Comparison of ENCODE assay signal across 9 cellular contexts in the genomic region with DNA sequence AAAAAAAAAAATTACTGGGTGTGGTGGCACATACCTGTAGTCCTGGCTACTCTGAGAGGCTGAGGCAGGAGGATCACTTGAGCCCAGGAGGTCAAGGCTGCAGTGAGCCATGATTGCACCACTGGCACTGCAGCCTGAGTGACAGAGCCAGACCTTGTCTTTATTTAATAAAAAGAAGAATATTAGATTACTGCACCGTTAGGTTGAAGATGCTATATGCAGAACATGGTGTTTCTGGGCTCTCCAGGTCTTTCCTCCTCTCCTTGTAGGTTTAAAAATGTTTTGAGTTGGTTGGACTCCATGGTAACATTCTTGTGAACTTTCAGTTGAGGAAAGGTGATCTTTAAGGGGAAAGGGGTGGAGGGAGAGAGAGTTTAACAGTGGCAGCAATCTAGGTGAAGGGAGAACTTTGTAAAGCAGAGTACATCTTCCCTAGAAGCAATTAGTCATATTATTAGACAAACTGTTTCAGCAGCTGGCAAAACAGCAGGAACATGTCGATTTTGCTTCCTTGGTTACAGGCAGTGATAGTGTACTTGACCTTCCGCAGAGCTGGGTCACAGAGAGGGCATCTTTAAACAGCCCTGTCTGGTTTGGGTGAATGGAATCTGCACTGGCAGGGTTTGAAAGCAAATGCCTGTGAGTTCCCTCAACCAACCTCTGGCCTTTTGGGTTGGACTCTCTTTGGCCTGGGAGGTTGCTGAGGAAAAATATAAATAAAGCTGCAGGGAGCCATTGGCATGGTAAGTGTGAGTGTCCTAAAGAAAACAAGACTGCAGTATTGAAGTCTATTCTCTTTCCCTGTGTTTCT. TPM values are rescaled to one million over a fixed set of nuclear protein-coding genes. Genes with fewer than 3 reads are reported as not detected.
DNase-seq lines count a peak whose midpoint lies in the region; ATAC-seq and TF ChIP-seq lines count a peak whose summit lies in the region.
"Had no signal": no experiment of that assay in that cellular context is flagged by ENCODE, and none has a peak within 500 bp of the region (broad histone marks: within the 10 kb centered on the region; RNA-seq: fewer than 3 reads in every experiment).

No MANE protein-coding gene starts in this region.

- H3K4me3 ChIP-seq in SK-N-SH (ENCODE audit: low read depth in 2 of 2, low read length in 1 of 2) (no peak overlapping the region), left ventricle myocardium inferior (peak overlapping the region; percentile 14)

- 37% methylated on average over 3 of the region's 3 CpGs for WGBS in SK-N-SH (ENCODE audit: low lambda C conversion rate)

- no peak overlapping the region for H3K9ac ChIP-seq in SK-N-SH

- peak overlapping the region; percentile 41; the same call in 1 of the 2 replicates for H3K4me2 ChIP-seq in SK-N-SH

- no peak for ATAC-seq in HG03520 (IDR thresholded peaks at IDR 0.05; ENCODE audit: unreplicated experiment)

- H3K9me2 ChIP-seq in SK-N-SH, result no peaks in the 10 kb centered on the region

- peaks cover 11 to 29% of the 10 kb centered on the region in 2 experiments; a peak in 3 of 4 replicates for H3K4me1 ChIP-seq in SK-N-SH (ENCODE audit: control insufficient read depth in 1 of 2, insufficient read depth in 2 of 2, low read depth in 1 of 2, low read length in 1 of 2)
- H3K4me1 ChIP-seq in left ventricle myocardium inferior, result peaks cover 64% of the 10 kb centered on the region

- intact Hi-C loops in left ventricle myocardium inferior (cut with micrococcal nuclease), result no loop called here

- H3K79me2 ChIP-seq in SK-N-SH (ENCODE audit: insufficient read depth), result peaks cover 91% of the 10 kb centered on the region

- H3K27me3 ChIP-seq in SK-N-SH (ENCODE audit: insufficient read depth) (no peaks in the 10 kb centered on the region), left ventricle myocardium inferior (ENCODE audit: low read depth) (no peaks in the 10 kb centered on the region)

- H4K20me1 ChIP-seq in SK-N-SH (ENCODE audit: insufficient read depth), result peaks cover 54% of the 10 kb centered on the region

- no peak overlapping the region for H2AFZ ChIP-seq in SK-N-SH (ENCODE audit: low read depth)

- H3K27ac ChIP-seq in SK-N-SH (ENCODE audit: low read depth in 2 of 2, low read length in 1 of 2) (peak overlapping the region; percentile 31 to 89; a peak in 3 of 4 replicates), left ventricle myocardium inferior (replicated peaks) (peak overlapping the region; percentile 82)

- POLR2A ChIA-PET in SK-N-SH (lab: Yijun Ruan, JAX), result no interaction called here

- TF ChIP-seq CTCF in SK-N-SH (IDR thresholded peaks at IDR 0.05) (no peak), left ventricle myocardium inferior (IDR thresholded peaks at IDR 0.05; ENCODE audit: borderline replicate concordance) (no peak)

- peaks cover 0 to 7% of the 10 kb centered on the region in 2 experiments for H3K36me3 ChIP-seq in SK-N-SH (replicated peaks in 1 of 2; ENCODE audit: control insufficient read depth in 1 of 2, insufficient read depth in 2 of 2, low read length in 1 of 2)
- H3K36me3 ChIP-seq in left ventricle myocardium inferior, result no peaks in the 10 kb centered on the region

- peak; percentile 22 for DNase-seq in HCEC 1CT
- DNase-seq in SK-N-SH, result peak; percentile 36
- peak; percentile 25 for DNase-seq in left ventricle myocardium inferior
- peak; percentile 2 for DNase-seq in pons (ENCODE audit: low spot score)
- no peak for DNase-seq in inferior parietal cortex (ENCODE audit: extremely low spot score)
- DNase-seq in activated naive CD4-positive, alpha-beta T cell treated with anti-CD3 and anti-CD28 coated beads, Interleukin-2, amount 50 U/mL, for 16 hours, result no peak
- DNase-seq in NCI-H524 (lab: John Stamatoyannopoulos, UW), result no peak
- DNase-seq: activated naive CD8-positive, alpha-beta T cell treated with anti-CD3 and anti-CD28 coated beads, Interleukin-2, amount 10 ng/mL, durations not matched to agents 7 days and 5 days had no signal

- CTCF ChIA-PET in SK-N-SH (lab: Yijun Ruan, JAX), result interaction anchor here (1.8 kb wide), 1 partner anchor 33 kb away, joined by 6 read pairs; no protein-coding TSS in a partner anchor

- TF ChIP-seq RAD21 in SK-N-SH (IDR thresholded peaks at IDR 0.05; ENCODE audit: low read length), result no peak

- H3K9me3 ChIP-seq in SK-N-SH (no peaks in the 10 kb centered on the region), left ventricle myocardium inferior (replicated peaks) (no peaks in the 10 kb centered on the region)

- no peak; a peak in 1 of 4 replicates for TF ChIP-seq EP300 in SK-N-SH (IDR thresholded peaks at IDR 0.05; ENCODE audit: borderline replicate concordance in 1 of 2, low read depth in 1 of 2, low read length in 1 of 2)

- H3F3A ChIP-seq in SK-N-SH (replicated peaks; ENCODE audit: insufficient read depth), result peaks cover 7% of the 10 kb centered on the region

TF ChIP-seq in SK-N-SH, 30 proteins besides CTCF, POLR2A, EP300 and RAD21:
- TF ChIP-seq RCOR1 (IDR thresholded peaks at IDR 0.05; ENCODE audit: low read length), result no peak
TF ChIP-seq in SK-N-SH: peak in this region for 0.

RNA-seq across cellular contexts. Expression of gene NR2C2, which starts 42.8 kb away (rescaled TPM):
- 13.1 TPM in 2 replicates for polyA plus RNA-seq in SK-N-SH (2012; rRNA removed)
- 8.2 and 10.3 TPM in 2 replicates for polyA plus RNA-seq in SK-N-SH (2012; cell fraction: cytosol; rRNA removed)
- 46.0 and 76.5 TPM in 2 replicates for polyA plus RNA-seq in SK-N-SH (2012; cell fraction: nucleus; rRNA removed)
- total RNA-seq in left ventricle myocardium inferior, result 27.4 TPM

Comparison
In these comparisons a context has a peak if more than half of its experiments do, and no peak if none do; other contexts are left out.
1. DNase-seq: peak in HCEC 1CT (single experiment), SK-N-SH (single experiment), left ventricle myocardium inferior (single experiment) and pons (single experiment); none in inferior parietal cortex (single experiment), activated naive CD4-positive, alpha-beta T cell treated with anti-CD3 and anti-CD28 coated beads, Interleukin-2, amount 50 U/mL, for 16 hours (single experiment) and NCI-H524 (0 of 2).